In genomic region chr1:20079661-20080305, GRCh38 we compare ENCODE assay signal across 23 cellular contexts. TPM values are rescaled to one million over a fixed set of nuclear protein-coding genes. Genes with fewer than 3 reads are reported as not detected.
DNase-seq lines count a peak whose midpoint lies in the region; ATAC-seq and TF ChIP-seq lines count a peak whose summit lies in the region.
"Had no signal": no experiment of that assay in that cellular context is flagged by ENCODE, and none has a peak within 500 bp of the region (broad histone marks: within the 10 kb centered on the region; RNA-seq: fewer than 3 reads in every experiment).

No MANE protein-coding gene starts in this region.

- H3K27me3 ChIP-seq in heart right ventricle (peaks cover 0 to 17% (median 0%) of the 10 kb centered on the region in 7 donors), mammary epithelial cell (ENCODE audit: insufficient read depth, low read length) (no peaks in the 10 kb centered on the region)

- no TSS peak for BruUV-seq in mammary epithelial cell (replicated peaks; lab: Mats Ljungman, UMichigan)

- no peak for DNase-seq in heart right ventricle
- DNase-seq in cardiac septum (ENCODE audit: low spot score): no peak
- peak; percentile 25 for DNase-seq in Jurkat, Clone E6-1 (ENCODE audit: low read depth, low spot score)
- DNase-seq in endothelial cell (ENCODE audit: low spot score): no peak
- no peak for DNase-seq in KG1 (lab: John Stamatoyannopoulos, UW)
- DNase-seq in activated CD4-positive, alpha-beta T cell treated with anti-CD3 and anti-CD28 coated beads, Interleukin-2, amount 50 U/mL, for 1 hour: no peak
- DNase-seq in mammary epithelial cell: no peak
- DNase-seq: C1 segment of cervical spinal cord, DMS79, HFFc6, IMR-90, Kasumi-1, NCI-H1105 treated with DMSO at 0.1 percent for 48 hours, NCI-H1694, NCI-H2081 treated with DMSO at 0.1 percent for 48 hours, NCI-H446 treated with DMSO at 0.1 percent for 48 hours, SHP77 had no signal

- CTCF ChIA-PET in mammary epithelial cell (lab: Charles Lee; ENCODE audit: low non-redundant PET): interaction anchor here (0.6 kb wide), 1 partner anchor 418 kb away, joined by 4 read pairs; no protein-coding TSS in a partner anchor

- dilution Hi-C loops in mammary epithelial cell (cut with HindIII; ENCODE audit: low sequenced_read_pairs): no loop called here

- H3K36me3 Mint-ChIP-seq in endothelial cell (ENCODE audit: low read depth, unreplicated experiment): no peaks in the 10 kb centered on the region
- H3K36me3 Mint-ChIP-seq in stimulated activated memory B cell treated with anti-CD40 and anti-IgM and Interleukin-4, amounts not matched to agents 10 μg/mL and 1 μg/mL and 100 μg/mL, for 72 hours: no peaks in the 10 kb centered on the region

- H2AFZ ChIP-seq in mammary epithelial cell (ENCODE audit: low read depth, low read length): no peak overlapping the region

- in situ Hi-C loops in mammary epithelial cell (cut with MboI; ENCODE audit: low sequenced_read_pairs in 2 of 2): no loop called here

- 60 to 68% methylated on average over 8 of the region's 8 CpGs for WGBS in heart right ventricle, 2 donors
- WGBS in mammary epithelial cell (ENCODE audit: low coverage, missing lambda C conversion rate): 15% methylated on average over 8 of the region's 8 CpGs

- H3K27ac Mint-ChIP-seq in endothelial cell (ENCODE audit: unreplicated experiment): peak overlapping the region; percentile 8
- peak overlapping the region; percentile 53 for H3K27ac Mint-ChIP-seq in stimulated activated memory B cell treated with anti-CD40 and anti-IgM and Interleukin-4, amounts not matched to agents 10 μg/mL and 1 μg/mL and 100 μg/mL, for 72 hours
- H3K27ac Mint-ChIP-seq: HFFc6 had no signal

- H3K4me3 Mint-ChIP-seq in endothelial cell (ENCODE audit: unreplicated experiment): no peak overlapping the region
- H3K4me3 Mint-ChIP-seq in stimulated activated memory B cell treated with anti-CD40 and anti-IgM and Interleukin-4, amounts not matched to agents 10 μg/mL and 1 μg/mL and 100 μg/mL, for 72 hours: peak overlapping the region; percentile 33
- H3K4me3 Mint-ChIP-seq: HFFc6 had no signal

- H3K9ac ChIP-seq in mammary epithelial cell (ENCODE audit: insufficient read depth, low read length): no peak overlapping the region

- H3K9me3 ChIP-seq in heart right ventricle (no peaks in the 10 kb centered on the region), mammary epithelial cell (replicated peaks; ENCODE audit: insufficient read depth, low read length) (no peaks in the 10 kb centered on the region)

- H4K20me1 ChIP-seq in mammary epithelial cell (ENCODE audit: insufficient read depth, low read length): no peaks in the 10 kb centered on the region

- H3K36me3 ChIP-seq in heart right ventricle (peaks cover 0 to 53% (median 0%) of the 10 kb centered on the region in 9 donors), mammary epithelial cell (ENCODE audit: insufficient read depth, low read length) (no peaks in the 10 kb centered on the region)

- H3K4me3 ChIP-seq in heart right ventricle: no peak overlapping the region
- no peak overlapping the region for H3K4me3 ChIP-seq in Jurkat, Clone E6-1 (ENCODE audit: low read length)
- no peak overlapping the region for H3K4me3 ChIP-seq in mammary epithelial cell (replicated peaks in 1 of 3; ENCODE audit: insufficient read depth in 1 of 3, low read depth in 2 of 3, low read length in 3 of 3)
- H3K4me3 ChIP-seq: SK-N-MC had no signal

- H3K27ac ChIP-seq in heart right ventricle (peak overlapping the region in 6 of 10 donors; percentile 21 to 49 (median 36)), mammary epithelial cell (ENCODE audit: insufficient read depth, low read depth, low read length) (no peak overlapping the region)
- H3K27ac ChIP-seq: HL-60, SK-N-MC had no signal

- H3K4me1 ChIP-seq in heart right ventricle (peaks cover 3 to 72% (median 19%) of the 10 kb centered on the region in 9 donors), mammary epithelial cell (ENCODE audit: insufficient read depth, low read length) (no peaks in the 10 kb centered on the region)

- no peaks in the 10 kb centered on the region for H3K9me3 Mint-ChIP-seq in endothelial cell (ENCODE audit: unreplicated experiment)
- no peaks in the 10 kb centered on the region for H3K9me3 Mint-ChIP-seq in stimulated activated memory B cell treated with anti-CD40 and anti-IgM and Interleukin-4, amounts not matched to agents 10 μg/mL and 1 μg/mL and 100 μg/mL, for 72 hours
- H3K9me3 Mint-ChIP-seq: HFFc6 had no signal

- intact Hi-C loops in heart right ventricle (cut with DNase I) (loop anchor here in 3 of 10 donors (10.0 kb wide), 2 partner anchors 45 to 105 kb away; partner anchors contain the start of gene PLA2G2A (in 2 of the 3)), cardiac septum (cut with DNase I) (loop anchor here (10.0 kb wide), 1 partner anchor 405 kb away; the partner anchor contains the start of gene CAMK2N1), mammary epithelial cell (cut with micrococcal nuclease) (no loop called here)

- H3K4me1 Mint-ChIP-seq in endothelial cell (ENCODE audit: unreplicated experiment): peaks cover 18% of the 10 kb centered on the region
- peaks cover 75% of the 10 kb centered on the region for H3K4me1 Mint-ChIP-seq in stimulated activated memory B cell treated with anti-CD40 and anti-IgM and Interleukin-4, amounts not matched to agents 10 μg/mL and 1 μg/mL and 100 μg/mL, for 72 hours

- H3K79me2 ChIP-seq in mammary epithelial cell (ENCODE audit: insufficient read depth, low read length): no peaks in the 10 kb centered on the region

- ATAC-seq in heart right ventricle: no peak
- ATAC-seq in stimulated activated memory B cell treated with anti-CD40 and anti-IgM and Interleukin-4, amounts not matched to agents 10 μg/mL and 1 μg/mL and 100 μg/mL, for 72 hours: no peak

- H3K27me3 Mint-ChIP-seq in endothelial cell (ENCODE audit: unreplicated experiment): peaks cover 5% of the 10 kb centered on the region
- no peaks in the 10 kb centered on the region for H3K27me3 Mint-ChIP-seq in stimulated activated memory B cell treated with anti-CD40 and anti-IgM and Interleukin-4, amounts not matched to agents 10 μg/mL and 1 μg/mL and 100 μg/mL, for 72 hours

- TF ChIP-seq CTCF in heart right ventricle (IDR thresholded peaks at IDR 0.05): no peak
- TF ChIP-seq CTCF in endothelial cell (IDR thresholded peaks at IDR 0.05; ENCODE audit: unreplicated experiment): no peak
- TF ChIP-seq CTCF in mammary epithelial cell (conservative IDR thresholded peaks at IDR 0.05 in 1 of 2, IDR thresholded peaks at IDR 0.05 in 1 of 2; ENCODE audit: extremely low read depth in 1 of 2, insufficient read depth in 1 of 2, low read depth in 1 of 2, low read length in 2 of 2): no peak

- H3K4me2 ChIP-seq in mammary epithelial cell (ENCODE audit: insufficient read depth, low read depth, low read length): no peak overlapping the region

RNA-seq across cellular contexts. Expression of gene PLA2G5, which starts 9.8 kb away (rescaled TPM):
- total RNA-seq in heart right ventricle: 10 to 100 TPM; 31.5 to 58.2 (median 49.3) TPM
- 100 to 1,000 TPM in 1 of 2 donors, 10 to 100 TPM in 1; 44.5 to 133 TPM for polyA plus RNA-seq in heart right ventricle
- total RNA-seq in cardiac septum: 36.4 TPM
- polyA plus RNA-seq in Jurkat, Clone E6-1 (2012; ENCODE audit: insufficient read depth, insufficient read length): not detected
- total RNA-seq in endothelial cell (ENCODE audit: unreplicated experiment): 0.77 TPM
- not detected for total RNA-seq in mammary epithelial cell
- polyA plus RNA-seq in mammary epithelial cell: 0.07 TPM
- polyA minus RNA-seq in mammary epithelial cell: not detected
- total RNA-seq: A172, HFFc6, HT1080, IMR-90, OCI-LY7 had no signal
- polyA plus RNA-seq: IMR-90 had no signal

RNA-seq across cellular contexts. Expression of gene PLA2G2D, which starts 39.6 kb away (rescaled TPM):
- total RNA-seq in heart right ventricle (1 to 10 TPM in 1 of 10 donors, not detected in 9; 1.1 TPM), cardiac septum (not detected), endothelial cell (ENCODE audit: unreplicated experiment) (not detected), mammary epithelial cell (not detected)
- polyA plus RNA-seq in heart right ventricle (not detected), mammary epithelial cell (not detected)
- polyA plus RNA-seq in Jurkat, Clone E6-1 (2012; ENCODE audit: insufficient read depth, insufficient read length): not detected
- polyA minus RNA-seq in mammary epithelial cell: not detected
- total RNA-seq: A172, HFFc6, HT1080, IMR-90, OCI-LY7 had no signal
- polyA plus RNA-seq: IMR-90 had no signal

RNA-seq across cellular contexts. Expression of gene PLA2G2F, which starts 59.3 kb away (rescaled TPM):
- total RNA-seq in heart right ventricle (not detected), cardiac septum (not detected), endothelial cell (ENCODE audit: unreplicated experiment) (not detected), mammary epithelial cell (not detected)
- polyA plus RNA-seq in heart right ventricle (not detected), mammary epithelial cell (0.05 TPM)
- polyA plus RNA-seq in Jurkat, Clone E6-1 (2012; ENCODE audit: insufficient read depth, insufficient read length): not detected
- polyA minus RNA-seq in mammary epithelial cell: not detected
- total RNA-seq: A172, HFFc6, HT1080, IMR-90, OCI-LY7 had no signal
- polyA plus RNA-seq: IMR-90 had no signal

Comparison
In these comparisons a context has a peak if more than half of its experiments do, and no peak if none do; other contexts are left out.
1. RNA of gene PLA2G5, which starts 9.8 kb away (total RNA-seq): 31.5 to 58.2 TPM in heart right ventricle and 36.4 TPM in cardiac septum (single experiment); 0.77 TPM in endothelial cell (single experiment) and not detected in mammary epithelial cell; every median in the first group is over 10 times any median in the second.